In the genomic region with DNA sequence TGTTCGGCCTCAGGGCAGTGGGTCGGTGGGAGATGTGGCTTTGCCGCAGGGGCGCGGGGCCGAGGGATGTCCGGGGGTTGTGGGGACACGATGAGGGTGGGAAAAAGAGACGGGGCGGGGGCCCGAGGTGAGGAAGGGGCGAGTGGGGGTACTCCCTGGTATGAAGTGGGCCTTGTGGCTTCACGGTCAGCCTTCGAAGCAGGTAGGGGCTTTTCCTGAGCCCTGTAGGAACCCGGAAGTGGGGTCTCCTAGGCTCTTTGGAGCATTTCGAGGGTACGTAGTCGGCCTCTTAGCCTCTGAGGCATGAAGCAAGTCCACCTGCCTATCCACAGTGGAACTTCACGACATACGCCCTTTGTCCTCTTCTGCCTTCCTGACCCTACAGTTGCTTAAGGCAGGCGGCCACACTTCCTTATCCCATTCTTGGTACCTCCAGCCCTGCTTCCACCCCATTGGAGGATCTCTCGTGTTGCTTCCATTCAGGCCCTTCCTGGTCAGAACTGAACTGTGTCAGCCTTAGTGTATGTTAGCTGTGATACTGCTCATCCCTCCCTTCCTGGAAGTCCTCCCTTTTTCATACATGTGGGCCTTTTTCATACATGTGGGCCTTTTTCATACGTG, we compare ENCODE assay signal across 8 cellular contexts. TPM values are rescaled to one million over a fixed set of nuclear protein-coding genes. Genes with fewer than 3 reads are reported as not detected.
A peak's percentile ranks its signal among the peaks of the same experiment; 100 is the strongest.
DNase-seq lines count a peak whose midpoint lies in the region; TF ChIP-seq lines count a peak whose summit lies in the region.

No MANE protein-coding gene starts in this region.

- H3K4me3 Mint-ChIP-seq in activated T-helper 2 cell treated with anti-CD3 and anti-CD28 coated beads, Interferon-gamma antibody, Interleukin-2, Interleukin-4, amounts not matched to agents 10 μg/mL and 5 μg/mL and 100 μg/mL, durations not matched to agents 14 hours and 24 hours and 36 hours (ENCODE audit: low read depth), result peak overlapping the region; percentile 99
- H3K4me3 Mint-ChIP-seq in progenitor cell of endocrine pancreas (ENCODE audit: low read depth), result peak overlapping the region; percentile 95

- H3K27ac Mint-ChIP-seq in activated T-helper 2 cell treated with anti-CD3 and anti-CD28 coated beads, Interferon-gamma antibody, Interleukin-2, Interleukin-4, amounts not matched to agents 10 μg/mL and 5 μg/mL and 100 μg/mL, durations not matched to agents 14 hours and 24 hours and 36 hours, result peak overlapping the region; percentile 98
- peak overlapping the region; percentile 100 for H3K27ac Mint-ChIP-seq in progenitor cell of endocrine pancreas

- peak; percentile 53 for DNase-seq in DMS53 (lab: John Stamatoyannopoulos, UW)
- DNase-seq in DMS53 treated with DMSO at 0.1 percent for 48 hours (lab: John Stamatoyannopoulos, UW; ENCODE audit: unreplicated experiment), result no peak
- DNase-seq in LNCaP clone FGC (ENCODE audit: low read depth), result no peak
- DNase-seq in activated T-helper 2 cell treated with anti-CD3 and anti-CD28 coated beads, Interferon-gamma antibody, Interleukin-2, Interleukin-4, amounts not matched to agents 10 μg/mL and 5 μg/mL and 100 μg/mL, durations not matched to agents 14 hours and 24 hours and 36 hours (ENCODE audit: low spot score), result peak; percentile 17
- DNase-seq in glomerular visceral epithelial cell (ENCODE audit: extremely low spot score), result peak; percentile 39
- DNase-seq in progenitor cell of endocrine pancreas (ENCODE audit: low spot score, unreplicated experiment), result no peak
- DNase-seq in cerebellar nuclear complex (lab: John Stamatoyannopoulos, UW), result no peak
- DNase-seq in NCI-H446 (lab: John Stamatoyannopoulos, UW), result no peak

- no peaks in the 10 kb centered on the region for H3K27me3 Mint-ChIP-seq in activated T-helper 2 cell treated with anti-CD3 and anti-CD28 coated beads, Interferon-gamma antibody, Interleukin-2, Interleukin-4, amounts not matched to agents 10 μg/mL and 5 μg/mL and 100 μg/mL, durations not matched to agents 14 hours and 24 hours and 36 hours (ENCODE audit: low read depth)
- H3K27me3 Mint-ChIP-seq in progenitor cell of endocrine pancreas, result no peaks in the 10 kb centered on the region

- H3K9me3 Mint-ChIP-seq in activated T-helper 2 cell treated with anti-CD3 and anti-CD28 coated beads, Interferon-gamma antibody, Interleukin-2, Interleukin-4, amounts not matched to agents 10 μg/mL and 5 μg/mL and 100 μg/mL, durations not matched to agents 14 hours and 24 hours and 36 hours, result no peaks in the 10 kb centered on the region
- H3K9me3 Mint-ChIP-seq in progenitor cell of endocrine pancreas (ENCODE audit: low read depth), result no peaks in the 10 kb centered on the region

- H3K36me3 Mint-ChIP-seq in activated T-helper 2 cell treated with anti-CD3 and anti-CD28 coated beads, Interferon-gamma antibody, Interleukin-2, Interleukin-4, amounts not matched to agents 10 μg/mL and 5 μg/mL and 100 μg/mL, durations not matched to agents 14 hours and 24 hours and 36 hours (ENCODE audit: low read depth), result peaks cover 73% of the 10 kb centered on the region
- H3K36me3 Mint-ChIP-seq in progenitor cell of endocrine pancreas (ENCODE audit: insufficient read depth), result peaks cover 22% of the 10 kb centered on the region

- intact Hi-C loops in activated T-helper 2 cell treated with anti-CD3 and anti-CD28 coated beads, Interferon-gamma antibody, Interleukin-2, Interleukin-4, amounts not matched to agents 10 μg/mL and 5 μg/mL and 100 μg/mL, durations not matched to agents 14 hours and 24 hours and 36 hours (cut with micrococcal nuclease), result loop anchor here (2.0 to 10.0 kb wide), 5 partner anchors 50 to 452 kb away; partner anchors contain the start of genes CRELD1, MTMR14, SETD5 and TATDN2

- peaks cover 53% of the 10 kb centered on the region for H3K4me1 Mint-ChIP-seq in activated T-helper 2 cell treated with anti-CD3 and anti-CD28 coated beads, Interferon-gamma antibody, Interleukin-2, Interleukin-4, amounts not matched to agents 10 μg/mL and 5 μg/mL and 100 μg/mL, durations not matched to agents 14 hours and 24 hours and 36 hours (ENCODE audit: low read depth)
- peaks cover 16% of the 10 kb centered on the region for H3K4me1 Mint-ChIP-seq in progenitor cell of endocrine pancreas (ENCODE audit: low read depth)

- H3K4me3 ChIP-seq in LNCaP clone FGC (ENCODE audit: low read depth, low read length), result peak overlapping the region; percentile 97

- TF ChIP-seq CTCF in LNCaP clone FGC (IDR thresholded peaks at IDR 0.05; ENCODE audit: control insufficient read depth, extremely low read depth, insufficient read depth) (no peak), progenitor cell of endocrine pancreas (IDR thresholded peaks at IDR 0.05; ENCODE audit: unreplicated experiment) (no peak)

RNA-seq across cellular contexts. Expression of gene ARPC4, which starts 0.4 kb away (rescaled TPM):
- total RNA-seq in activated T-helper 2 cell treated with anti-CD3 and anti-CD28 coated beads, Interferon-gamma antibody, Interleukin-2, Interleukin-4, amounts not matched to agents 10 μg/mL and 5 μg/mL and 100 μg/mL, durations not matched to agents 14 hours and 24 hours and 36 hours, result 253 and 268 TPM in 2 replicates
- total RNA-seq in progenitor cell of endocrine pancreas, result 129 and 135 TPM in 2 replicates

RNA-seq across cellular contexts. Expression of gene TADA3, which starts 1.0 kb away (rescaled TPM):
- 86.6 and 89.2 TPM in 2 replicates for total RNA-seq in activated T-helper 2 cell treated with anti-CD3 and anti-CD28 coated beads, Interferon-gamma antibody, Interleukin-2, Interleukin-4, amounts not matched to agents 10 μg/mL and 5 μg/mL and 100 μg/mL, durations not matched to agents 14 hours and 24 hours and 36 hours
- 66.6 and 70.8 TPM in 2 replicates for total RNA-seq in progenitor cell of endocrine pancreas

RNA-seq across cellular contexts. Expression of gene TTLL3, which starts 16.8 kb away (rescaled TPM):
- total RNA-seq in activated T-helper 2 cell treated with anti-CD3 and anti-CD28 coated beads, Interferon-gamma antibody, Interleukin-2, Interleukin-4, amounts not matched to agents 10 μg/mL and 5 μg/mL and 100 μg/mL, durations not matched to agents 14 hours and 24 hours and 36 hours, result 51.0 and 56.5 TPM in 2 replicates
- 51.6 and 59.6 TPM in 2 replicates for total RNA-seq in progenitor cell of endocrine pancreas

RNA-seq across cellular contexts. Expression of gene CAMK1, which starts 23.5 kb away (rescaled TPM):
- total RNA-seq in activated T-helper 2 cell treated with anti-CD3 and anti-CD28 coated beads, Interferon-gamma antibody, Interleukin-2, Interleukin-4, amounts not matched to agents 10 μg/mL and 5 μg/mL and 100 μg/mL, durations not matched to agents 14 hours and 24 hours and 36 hours, result 113 and 116 TPM in 2 replicates
- 16.9 and 17.1 TPM in 2 replicates for total RNA-seq in progenitor cell of endocrine pancreas

RNA-seq across cellular contexts. Expression of gene OGG1, which starts 43.5 kb away (rescaled TPM):
- total RNA-seq in activated T-helper 2 cell treated with anti-CD3 and anti-CD28 coated beads, Interferon-gamma antibody, Interleukin-2, Interleukin-4, amounts not matched to agents 10 μg/mL and 5 μg/mL and 100 μg/mL, durations not matched to agents 14 hours and 24 hours and 36 hours, result 33.0 and 38.4 TPM in 2 replicates
- 46.3 and 47.7 TPM in 2 replicates for total RNA-seq in progenitor cell of endocrine pancreas

Comparison
In these comparisons a context has a peak if more than half of its experiments do, and no peak if none do; other contexts are left out.
1. DNase-seq: peak in DMS53 (single experiment), activated T-helper 2 cell treated with anti-CD3 and anti-CD28 coated beads, Interferon-gamma antibody, Interleukin-2, Interleukin-4, amounts not matched to agents 10 μg/mL and 5 μg/mL and 100 μg/mL, durations not matched to agents 14 hours and 24 hours and 36 hours (single experiment) and glomerular visceral epithelial cell (single experiment); none in DMS53 treated with DMSO at 0.1 percent for 48 hours (single experiment), LNCaP clone FGC (single experiment), progenitor cell of endocrine pancreas (single experiment), cerebellar nuclear complex (0 of 2) and NCI-H446 (0 of 2).